ENCODE assay signal across 8 cellular contexts in the genomic region with DNA sequence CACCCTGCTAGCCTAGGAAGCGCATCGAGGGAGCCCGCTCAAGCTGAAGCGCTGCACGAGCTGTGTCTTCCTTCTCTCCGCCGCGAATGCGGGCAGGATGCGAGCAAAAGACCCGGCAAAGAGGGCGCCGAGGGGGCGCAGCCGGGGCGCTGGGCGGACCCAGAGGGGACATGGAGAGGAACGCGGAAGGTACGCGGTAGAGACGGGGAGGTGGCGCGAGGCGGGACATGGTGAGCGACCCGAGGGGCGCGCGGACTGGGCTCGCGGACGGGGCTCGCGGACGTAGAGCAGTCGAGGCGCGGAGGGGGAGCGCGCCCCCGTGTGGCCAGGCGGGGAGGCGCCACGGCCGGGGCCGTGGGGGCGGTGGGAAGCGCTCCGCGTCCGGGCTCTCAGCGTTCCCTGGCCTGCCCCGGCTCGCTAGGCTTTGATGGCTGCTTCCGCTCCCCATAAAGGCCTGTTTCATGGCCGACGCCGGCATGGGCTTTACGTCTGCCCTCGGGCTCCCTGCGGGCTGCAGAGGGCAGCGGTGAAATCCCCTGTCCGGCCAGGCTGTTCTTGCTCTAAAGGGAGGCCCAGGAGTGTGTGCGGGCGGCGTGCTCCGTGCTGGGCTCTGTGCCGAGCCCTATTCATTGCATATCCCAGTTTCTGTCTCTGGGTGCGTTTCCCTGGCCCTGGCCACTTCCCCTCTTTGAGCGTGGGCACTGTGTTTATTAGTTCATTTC.
DNase-seq lines count a peak whose midpoint lies in the region; ATAC-seq and TF ChIP-seq lines count a peak whose summit lies in the region.

No MANE protein-coding gene starts in this region.

- DNase-seq in DMS53 treated with DMSO at 0.1 percent for 48 hours (lab: John Stamatoyannopoulos, UW; ENCODE audit: unreplicated experiment) (peak; percentile 69), KBM-7 (peak; percentile 72), T-helper 2 cell (peak in 3 of 5 experiments; percentile 2 to 49 (median 32)), astrocyte of the spinal cord (ENCODE audit: low read depth, low spot score) (peak; percentile 59), iPS DF 19.7 (ENCODE audit: low read depth, low spot score) (peak; percentile 25), retinal pigment epithelial cell (ENCODE audit: low read depth) (no peak)

- ATAC-seq in GM18519 (IDR thresholded peaks at IDR 0.05; ENCODE audit: low FRiP score, unreplicated experiment): no peak
- ATAC-seq in HG02840 (IDR thresholded peaks at IDR 0.05; ENCODE audit: low FRiP score, unreplicated experiment): no peak

- TF ChIP-seq CTCF in astrocyte of the spinal cord (IDR thresholded peaks at IDR 0.05; ENCODE audit: low read depth, low read length) (peak; percentile 73), retinal pigment epithelial cell (conservative IDR thresholded peaks at IDR 0.05; ENCODE audit: low read depth, low read length) (peak; percentile 61)

- peak overlapping the region; percentile 42 for H3K4me3 ChIP-seq in astrocyte of the spinal cord (ENCODE audit: low read depth, low read length)
- H3K4me3 ChIP-seq in retinal pigment epithelial cell (ENCODE audit: low read length): peak overlapping the region; percentile 50

- in situ Hi-C loops in KBM-7 (cut with MboI; ENCODE audit: low pct_unique_long_range_greater_than_20kb, low sequenced_read_pairs) (no loop called here), astrocyte of the spinal cord (cut with HindIII; ENCODE audit: low sequenced_read_pairs) (no loop called here)
